ENCODE assay signal across 10 cellular contexts in genomic region chr17:62671553-62671952, GRCh38. TPM values are rescaled to one million over a fixed set of nuclear protein-coding genes. Genes with fewer than 3 reads are reported as not detected.
DNase-seq lines count a peak whose midpoint lies in the region; ATAC-seq and TF ChIP-seq lines count a peak whose summit lies in the region.
"Had no signal": no experiment of that assay in that cellular context is flagged by ENCODE, and none has a peak within 500 bp of the region (broad histone marks: within the 10 kb centered on the region; RNA-seq: fewer than 3 reads in every experiment).

No MANE protein-coding gene starts in this region.

- peaks cover 6% of the 10 kb centered on the region for H3K4me1 Mint-ChIP-seq in type B pancreatic cell (ENCODE audit: unreplicated experiment)

- ATAC-seq in left colon (peak; percentile 87), GM19035 (IDR thresholded peaks at IDR 0.05; ENCODE audit: unreplicated experiment) (no peak)

- no peak overlapping the region for H3K4me3 Mint-ChIP-seq in type B pancreatic cell
- H3K4me3 Mint-ChIP-seq: T-helper 2 cell treated with Interferon-gamma antibody and Interleukin-4, amounts not matched to agents 5 μg/mL and 100 μg/mL, for 36 hours had no signal

- H3K27me3 Mint-ChIP-seq in type B pancreatic cell = no peaks in the 10 kb centered on the region

- H3K9me3 Mint-ChIP-seq in type B pancreatic cell = no peaks in the 10 kb centered on the region
- H3K9me3 Mint-ChIP-seq: T-helper 2 cell treated with Interferon-gamma antibody and Interleukin-4, amounts not matched to agents 5 μg/mL and 100 μg/mL, for 36 hours had no signal

- intact Hi-C loops in left colon (cut with DNase I, micrococcal nuclease) = no loop called here

- TF ChIP-seq CTCF in type B pancreatic cell (conservative IDR thresholded peaks at IDR 0.05) = no peak

- peak; percentile 24 for DNase-seq in COR-L47 (lab: John Stamatoyannopoulos, UW)
- DNase-seq in NCI-H1092 treated with DMSO at 0.1 percent for 48 hours (lab: John Stamatoyannopoulos, UW) = peak; percentile 37
- DNase-seq in SHP77 treated with DMSO at 0.1 percent for 48 hours (lab: John Stamatoyannopoulos, UW) = peak; percentile 65
- DNase-seq in left colon = peak; percentile 45 to 78
- no peak for DNase-seq in ecto neural progenitor cell (ENCODE audit: low spot score)
- no peak for DNase-seq in type B pancreatic cell (ENCODE audit: extremely low spot score, unreplicated experiment)
- DNase-seq in SKM-1 treated with dmso at 0.1 percent for 144 hours (lab: John Stamatoyannopoulos, UW; ENCODE audit: unreplicated experiment) = no peak
- DNase-seq: retina had no signal

- no peak overlapping the region for H3K27ac Mint-ChIP-seq in type B pancreatic cell
- H3K27ac Mint-ChIP-seq: T-helper 2 cell treated with Interferon-gamma antibody and Interleukin-4, amounts not matched to agents 5 μg/mL and 100 μg/mL, for 36 hours had no signal

- H3K36me3 Mint-ChIP-seq in type B pancreatic cell = no peaks in the 10 kb centered on the region

RNA-seq across cellular contexts. Expression of gene MRC2, which starts 44.1 kb away (rescaled TPM):
- total RNA-seq in left colon = 10 to 100 TPM in 1 of 2 donors, 1 to 10 TPM in 1; 5.1 to 12.4 TPM
- total RNA-seq in type B pancreatic cell (ENCODE audit: low replicate concordance) = 1.9 and 52.7 TPM in 2 replicates

Comparison
In these comparisons a context has a peak if more than half of its experiments do, and no peak if none do; other contexts are left out.
1. DNase-seq: peak in COR-L47 (single experiment), NCI-H1092 treated with DMSO at 0.1 percent for 48 hours (single experiment), SHP77 treated with DMSO at 0.1 percent for 48 hours (single experiment) and left colon (2 of 2); none in ecto neural progenitor cell (single experiment), type B pancreatic cell (single experiment) and SKM-1 treated with dmso at 0.1 percent for 144 hours (single experiment).